ENCODE assay signal across 1 cellular context in genomic region chr20:40446868-40447267, GRCh38.
TF ChIP-seq lines count a peak whose summit lies in the region.

No MANE protein-coding gene starts in this region.

TF ChIP-seq in H1, 55 proteins besides CTCF, POLR2A, EP300 and RAD21:
- TF ChIP-seq SP2 (IDR thresholded peaks at IDR 0.05; ENCODE audit: low read length) (no peak), FOSL1 (IDR thresholded peaks at IDR 0.05; ENCODE audit: insufficient read depth, low read depth, low read length) (no peak), CHD7 (IDR thresholded peaks at IDR 0.05; ENCODE audit: insufficient replicate concordance, low read length) (no peak), ZNF274 (IDR thresholded peaks at IDR 0.05; ENCODE audit: borderline replicate concordance, extremely low read depth, low read length) (no peak), KDM5A (IDR thresholded peaks at IDR 0.05; ENCODE audit: low read length) (no peak), ASH2L (IDR thresholded peaks at IDR 0.05; ENCODE audit: low read length) (no peak), RNF2 (IDR thresholded peaks at IDR 0.05; ENCODE audit: borderline replicate concordance, low read depth, low read length, missing control alignments, poor library complexity, severe bottlenecking) (no peak), RBBP5 (IDR thresholded peaks at IDR 0.05; ENCODE audit: borderline replicate concordance, low read depth, low read length) (no peak), BCL11A (IDR thresholded peaks at IDR 0.05; ENCODE audit: low read depth in 2 of 2, low read length in 2 of 2) (no peak), EZH2 (IDR thresholded peaks at IDR 0.05; ENCODE audit: low read depth, low read length, severe bottlenecking) (no peak), JUND (IDR thresholded peaks at IDR 0.05; ENCODE audit: low read length) (no peak), SP4 (IDR thresholded peaks at IDR 0.05; ENCODE audit: low read length) (no peak), YY1 (IDR thresholded peaks at IDR 0.05; ENCODE audit: low read depth, low read length) (no peak), HDAC2 (IDR thresholded peaks at IDR 0.05; ENCODE audit: borderline replicate concordance in 1 of 2, low read depth in 2 of 2, low read length in 2 of 2) (no peak)
- TF ChIP-seq, protein P1, sequence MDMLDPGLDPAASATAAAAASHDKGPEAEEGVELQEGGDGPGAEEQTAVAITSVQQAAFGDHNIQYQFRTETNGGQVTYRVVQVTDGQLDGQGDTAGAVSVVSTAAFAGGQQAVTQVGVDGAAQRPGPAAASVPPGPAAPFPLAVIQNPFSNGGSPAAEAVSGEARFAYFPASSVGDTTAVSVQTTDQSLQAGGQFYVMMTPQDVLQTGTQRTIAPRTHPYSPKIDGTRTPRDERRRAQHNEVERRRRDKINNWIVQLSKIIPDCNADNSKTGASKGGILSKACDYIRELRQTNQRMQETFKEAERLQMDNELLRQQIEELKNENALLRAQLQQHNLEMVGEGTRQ (IDR thresholded peaks at IDR 0.05; ENCODE audit: low read length), result no peak
TF ChIP-seq in H1: peak in this region for 0.
